In genomic region chr1:94416901-94417701, GRCh38 we compare ENCODE assay signal across 8 cellular contexts. TPM values are rescaled to one million over a fixed set of nuclear protein-coding genes. Genes with fewer than 3 reads are reported as not detected.
DNase-seq lines count a peak whose midpoint lies in the region; ATAC-seq and TF ChIP-seq lines count a peak whose summit lies in the region.

No MANE protein-coding gene starts in this region.

- no peaks in the 10 kb centered on the region for H3K36me3 Mint-ChIP-seq in MCF 10A (ENCODE audit: insufficient read depth, unreplicated experiment)

- no peaks in the 10 kb centered on the region for H3K36me3 ChIP-seq in tibial artery

- no peaks in the 10 kb centered on the region for H3K27me3 ChIP-seq in tibial artery

- H3K4me3 ChIP-seq in tibial artery: peak overlapping the region; percentile 91 to 93

- H3K4me1 ChIP-seq in tibial artery: peaks cover 0 to 31% (median 20%) of the 10 kb centered on the region in 4 donors

- POLR2A ChIA-PET in MCF 10A (lab: Yijun Ruan, JAX): interaction anchor here (0.5 to 2.2 kb wide), 31 partner anchors 9 to 1231 kb away, joined by 3 to 14 read pairs (median 5); partner anchors contain the start of genes ARHGAP29 and F3

- no peaks in the 10 kb centered on the region for H3K9me3 ChIP-seq in tibial artery

- H3K9me3 Mint-ChIP-seq in MCF 10A (ENCODE audit: unreplicated experiment): no peaks in the 10 kb centered on the region

- DNase-seq in M059J (ENCODE audit: low read depth) (peak; percentile 75), MCF 10A (ENCODE audit: unreplicated experiment) (peak; percentile 80), kidney tubule cell (ENCODE audit: low spot score) (peak; percentile 38), tibial artery (peak in 1 of 2 donors; percentile 33), GM19240 (ENCODE audit: insufficient read length, low spot score) (no peak)
- DNase-seq in activated naive CD4-positive, alpha-beta T cell treated with Interleukin-2 at 50 U/mL for 16 hours: no peak

- H3K27ac Mint-ChIP-seq in MCF 10A (ENCODE audit: low read depth, unreplicated experiment): no peak overlapping the region

- CTCF ChIA-PET in MCF 10A (lab: Yijun Ruan, JAX): interaction anchor here (0.9 to 3.0 kb wide), 4 partner anchors 9 to 66 kb away, joined by 3 to 19 read pairs (median 3); no protein-coding TSS in a partner anchor

- no TSS peak for BruUV-seq in MCF 10A (replicated peaks; lab: Mats Ljungman, UMichigan)

- H3K27me3 Mint-ChIP-seq in MCF 10A (ENCODE audit: insufficient read depth, unreplicated experiment): peaks cover 12% of the 10 kb centered on the region

- H3K27ac ChIP-seq in C4-2B (peak overlapping the region; percentile 82), tibial artery (peak overlapping the region; percentile 85 to 95)

- intact Hi-C loops in MCF 10A (cut with micrococcal nuclease) (no loop called here), tibial artery (cut with DNase I; ENCODE audit: low total_unique reads) (no loop called here)

- peaks cover 28% of the 10 kb centered on the region for H3K4me1 Mint-ChIP-seq in MCF 10A (ENCODE audit: insufficient read depth, unreplicated experiment)

- TF ChIP-seq CTCF in C4-2B (conservative IDR thresholded peaks at IDR 0.05) (no peak), MCF 10A (IDR thresholded peaks at IDR 0.05; ENCODE audit: unreplicated experiment) (no peak), tibial artery (IDR thresholded peaks at IDR 0.05) (no peak)

- no peak for ATAC-seq in HG03097 (IDR thresholded peaks at IDR 0.05; ENCODE audit: low FRiP score, unreplicated experiment)

- no peak overlapping the region for H3K4me3 Mint-ChIP-seq in MCF 10A (ENCODE audit: unreplicated experiment)

RNA-seq across cellular contexts. Expression of gene ABCD3, which starts 1.1 kb away (rescaled TPM):
- total RNA-seq in M059J (2014; rRNA removed; shearing (Covaris generic)): 42.8 and 73.5 TPM in 2 replicates
- 26.5 and 32.5 TPM in 2 replicates for total RNA-seq in MCF 10A (2022)

Comparison
In these comparisons a context has a peak if more than half of its experiments do, and no peak if none do; other contexts are left out.
1. DNase-seq: peak in M059J (single experiment), MCF 10A (single experiment) and kidney tubule cell (single experiment); none in activated naive CD4-positive, alpha-beta T cell treated with Interleukin-2 at 50 U/mL for 16 hours (single experiment) and GM19240 (single experiment).